In the genomic region with DNA sequence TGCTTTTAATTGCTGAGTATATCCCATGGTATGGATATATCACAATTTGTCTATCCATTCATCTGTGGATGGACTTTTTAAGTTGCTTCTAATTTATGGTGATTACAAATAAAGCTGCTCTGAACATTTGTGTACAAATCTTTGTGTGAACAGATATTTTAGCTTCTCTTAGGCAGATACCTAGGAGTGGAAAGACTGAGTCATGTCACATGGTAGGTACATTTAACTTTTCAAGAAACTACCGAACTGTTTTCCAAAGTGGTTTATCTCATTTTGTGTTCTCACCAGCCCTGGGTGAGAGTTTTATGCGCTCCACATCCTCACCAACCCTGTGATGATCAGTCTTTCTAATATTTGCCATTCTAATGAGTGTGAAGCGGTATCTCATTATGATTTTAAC, we compare ENCODE assay signal across 1 cellular context.
TF ChIP-seq lines count a peak whose summit lies in the region.

No MANE protein-coding gene starts in this region.

TF ChIP-seq in K562, 482 proteins besides CTCF, POLR2A, EP300 and RAD21:
- TF ChIP-seq, protein P1, sequence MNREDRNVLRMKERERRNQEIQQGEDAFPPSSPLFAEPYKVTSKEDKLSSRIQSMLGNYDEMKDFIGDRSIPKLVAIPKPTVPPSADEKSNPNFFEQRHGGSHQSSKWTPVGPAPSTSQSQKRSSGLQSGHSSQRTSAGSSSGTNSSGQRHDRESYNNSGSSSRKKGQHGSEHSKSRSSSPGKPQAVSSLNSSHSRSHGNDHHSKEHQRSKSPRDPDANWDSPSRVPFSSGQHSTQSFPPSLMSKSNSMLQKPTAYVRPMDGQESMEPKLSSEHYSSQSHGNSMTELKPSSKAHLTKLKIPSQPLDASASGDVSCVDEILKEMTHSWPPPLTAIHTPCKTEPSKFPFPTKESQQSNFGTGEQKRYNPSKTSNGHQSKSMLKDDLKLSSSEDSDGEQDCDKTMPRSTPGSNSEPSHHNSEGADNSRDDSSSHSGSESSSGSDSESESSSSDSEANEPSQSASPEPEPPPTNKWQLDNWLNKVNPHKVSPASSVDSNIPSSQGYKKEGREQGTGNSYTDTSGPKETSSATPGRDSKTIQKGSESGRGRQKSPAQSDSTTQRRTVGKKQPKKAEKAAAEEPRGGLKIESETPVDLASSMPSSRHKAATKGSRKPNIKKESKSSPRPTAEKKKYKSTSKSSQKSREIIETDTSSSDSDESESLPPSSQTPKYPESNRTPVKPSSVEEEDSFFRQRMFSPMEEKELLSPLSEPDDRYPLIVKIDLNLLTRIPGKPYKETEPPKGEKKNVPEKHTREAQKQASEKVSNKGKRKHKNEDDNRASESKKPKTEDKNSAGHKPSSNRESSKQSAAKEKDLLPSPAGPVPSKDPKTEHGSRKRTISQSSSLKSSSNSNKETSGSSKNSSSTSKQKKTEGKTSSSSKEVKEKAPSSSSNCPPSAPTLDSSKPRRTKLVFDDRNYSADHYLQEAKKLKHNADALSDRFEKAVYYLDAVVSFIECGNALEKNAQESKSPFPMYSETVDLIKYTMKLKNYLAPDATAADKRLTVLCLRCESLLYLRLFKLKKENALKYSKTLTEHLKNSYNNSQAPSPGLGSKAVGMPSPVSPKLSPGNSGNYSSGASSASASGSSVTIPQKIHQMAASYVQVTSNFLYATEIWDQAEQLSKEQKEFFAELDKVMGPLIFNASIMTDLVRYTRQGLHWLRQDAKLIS (CRISPR knock-in tag; IDR thresholded peaks at IDR 0.05) = no peak
- TF ChIP-seq JUND (IDR thresholded peaks at IDR 0.05; ENCODE audit: borderline replicate concordance, low read depth, low read length) = peak; percentile 64; the same call in 1 of the 2 replicates
- TF ChIP-seq JUND (tag; IDR thresholded peaks at IDR 0.05; ENCODE audit: borderline replicate concordance, low read depth, low read length) = peak; percentile 82; the same call in 2 of the 3 replicates
- no peak for TF ChIP-seq ZNF707 (CRISPR knock-in tag; conservative IDR thresholded peaks at IDR 0.05)
- TF ChIP-seq FOXA3 (CRISPR knock-in tag; conservative IDR thresholded peaks at IDR 0.05 in 1 of 2, IDR thresholded peaks at IDR 0.05 in 1 of 2) = no peak
- TF ChIP-seq PTTG1 (tag; IDR thresholded peaks at IDR 0.05; ENCODE audit: low read depth) = no peak
- TF ChIP-seq POLR2AphosphoS2 (IDR thresholded peaks at IDR 0.05; ENCODE audit: low read length) = no peak
- TF ChIP-seq, protein P2, sequence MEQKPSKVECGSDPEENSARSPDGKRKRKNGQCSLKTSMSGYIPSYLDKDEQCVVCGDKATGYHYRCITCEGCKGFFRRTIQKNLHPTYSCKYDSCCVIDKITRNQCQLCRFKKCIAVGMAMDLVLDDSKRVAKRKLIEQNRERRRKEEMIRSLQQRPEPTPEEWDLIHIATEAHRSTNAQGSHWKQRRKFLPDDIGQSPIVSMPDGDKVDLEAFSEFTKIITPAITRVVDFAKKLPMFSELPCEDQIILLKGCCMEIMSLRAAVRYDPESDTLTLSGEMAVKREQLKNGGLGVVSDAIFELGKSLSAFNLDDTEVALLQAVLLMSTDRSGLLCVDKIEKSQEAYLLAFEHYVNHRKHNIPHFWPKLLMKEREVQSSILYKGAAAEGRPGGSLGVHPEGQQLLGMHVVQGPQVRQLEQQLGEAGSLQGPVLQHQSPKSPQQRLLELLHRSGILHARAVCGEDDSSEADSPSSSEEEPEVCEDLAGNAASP (IDR thresholded peaks at IDR 0.05) = no peak
- TF ChIP-seq, protein P3, sequence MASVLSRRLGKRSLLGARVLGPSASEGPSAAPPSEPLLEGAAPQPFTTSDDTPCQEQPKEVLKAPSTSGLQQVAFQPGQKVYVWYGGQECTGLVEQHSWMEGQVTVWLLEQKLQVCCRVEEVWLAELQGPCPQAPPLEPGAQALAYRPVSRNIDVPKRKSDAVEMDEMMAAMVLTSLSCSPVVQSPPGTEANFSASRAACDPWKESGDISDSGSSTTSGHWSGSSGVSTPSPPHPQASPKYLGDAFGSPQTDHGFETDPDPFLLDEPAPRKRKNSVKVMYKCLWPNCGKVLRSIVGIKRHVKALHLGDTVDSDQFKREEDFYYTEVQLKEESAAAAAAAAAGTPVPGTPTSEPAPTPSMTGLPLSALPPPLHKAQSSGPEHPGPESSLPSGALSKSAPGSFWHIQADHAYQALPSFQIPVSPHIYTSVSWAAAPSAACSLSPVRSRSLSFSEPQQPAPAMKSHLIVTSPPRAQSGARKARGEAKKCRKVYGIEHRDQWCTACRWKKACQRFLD (CRISPR knock-in tag; IDR thresholded peaks at IDR 0.05) = no peak
- TF ChIP-seq, protein P4, sequence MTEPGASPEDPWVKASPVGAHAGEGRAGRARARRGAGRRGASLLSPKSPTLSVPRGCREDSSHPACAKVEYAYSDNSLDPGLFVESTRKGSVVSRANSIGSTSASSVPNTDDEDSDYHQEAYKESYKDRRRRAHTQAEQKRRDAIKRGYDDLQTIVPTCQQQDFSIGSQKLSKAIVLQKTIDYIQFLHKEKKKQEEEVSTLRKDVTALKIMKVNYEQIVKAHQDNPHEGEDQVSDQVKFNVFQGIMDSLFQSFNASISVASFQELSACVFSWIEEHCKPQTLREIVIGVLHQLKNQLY (CRISPR knock-in tag; conservative IDR thresholded peaks at IDR 0.05) = no peak
- TF ChIP-seq ZBTB17 (CRISPR knock-in tag; IDR thresholded peaks at IDR 0.05) = no peak
- no peak for TF ChIP-seq DNMT1 (IDR thresholded peaks at IDR 0.05)
- TF ChIP-seq FOSL1 (tag; conservative IDR thresholded peaks at IDR 0.05) = peak; percentile 77
- TF ChIP-seq JUN (IDR thresholded peaks at IDR 0.05; ENCODE audit: borderline replicate concordance, low read depth, low read length) = no peak
- TF ChIP-seq JUN (CRISPR knock-in tag; IDR thresholded peaks at IDR 0.05; ENCODE audit: borderline replicate concordance) = no peak
- no peak for TF ChIP-seq DDX20 (tag; IDR thresholded peaks at IDR 0.05; ENCODE audit: low read depth)
- no peak for TF ChIP-seq ZNF586 (CRISPR knock-in tag; conservative IDR thresholded peaks at IDR 0.05)
- TF ChIP-seq RBM22 (IDR thresholded peaks at IDR 0.05; ENCODE audit: low read depth, low read length, poor library complexity, severe bottlenecking) = no peak
TF ChIP-seq in K562: peak in this region for 2.
